21 cellular contexts compared by ENCODE assay signal in the genomic region with DNA sequence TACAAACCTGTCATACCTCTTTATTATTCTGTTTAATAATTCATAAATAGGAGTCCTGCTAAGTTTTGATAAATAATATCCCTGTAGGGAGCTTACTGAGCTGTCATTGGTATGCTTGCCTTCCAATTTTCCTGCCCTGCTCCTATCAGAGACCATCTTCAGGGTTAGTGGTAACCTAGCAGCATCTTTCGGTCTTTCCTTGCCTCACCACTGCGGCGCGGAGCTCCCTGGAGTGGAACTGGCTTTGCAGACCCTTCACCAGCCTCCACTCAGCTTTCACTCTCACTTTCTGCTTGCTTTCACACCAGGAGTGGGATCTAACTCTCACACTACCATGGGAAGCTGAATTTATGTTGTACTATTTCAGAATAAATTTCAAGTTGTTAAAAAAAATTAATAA.
DNase-seq lines count a peak whose midpoint lies in the region; ATAC-seq and TF ChIP-seq lines count a peak whose summit lies in the region.
"Had no signal": no experiment of that assay in that cellular context is flagged by ENCODE, and none has a peak within 500 bp of the region (broad histone marks: within the 10 kb centered on the region; RNA-seq: fewer than 3 reads in every experiment).

No MANE protein-coding gene starts in this region.

- H3K27me3 Mint-ChIP-seq in glutamatergic neuron (ENCODE audit: unreplicated experiment): no peaks in the 10 kb centered on the region
- H3K27me3 Mint-ChIP-seq: CD4-positive, alpha-beta T cell; CD8-positive, alpha-beta memory T cell had no signal

- no peak overlapping the region for H2AK5ac ChIP-seq in trophoblast cell (ENCODE audit: low read length)

- H2BK5ac ChIP-seq in trophoblast cell (ENCODE audit: low read depth, low read length, poor library complexity): no peak overlapping the region

- DNase-seq in H7: peak; percentile 0
- DNase-seq in glutamatergic neuron: peak; percentile 16
- no peak for DNase-seq in trophoblast cell
- DNase-seq in GM10266 (ENCODE audit: extremely low spot score): no peak
- no peak for DNase-seq in GM13977 (ENCODE audit: low spot score)
- DNase-seq: 8988T; ACHN; AML-193; BE2C; CD4-positive, alpha-beta T cell; CD8-positive, alpha-beta memory T cell; DMS 273 treated with DMSO at 0.1 percent for 48 hours; DMS79; EL; GDM1; HFFc6 had no signal

- H3K23ac ChIP-seq in trophoblast cell (ENCODE audit: low read length): peak overlapping the region; percentile 61

- no peak for TF ChIP-seq CTCF in glutamatergic neuron (IDR thresholded peaks at IDR 0.05; ENCODE audit: partially characterized antibody, unreplicated experiment)
- no peak for TF ChIP-seq CTCF in GM10266 (IDR thresholded peaks at IDR 0.05; ENCODE audit: control insufficient read depth, insufficient read depth, low read depth, missing control alignments)
- TF ChIP-seq CTCF in GM13977 (IDR thresholded peaks at IDR 0.05; ENCODE audit: extremely low read depth, insufficient read depth, missing control alignments): no peak

- H3K9me3 Mint-ChIP-seq in glutamatergic neuron (ENCODE audit: unreplicated experiment): no peaks in the 10 kb centered on the region
- H3K9me3 Mint-ChIP-seq: CD4-positive, alpha-beta T cell had no signal

- H3K79me1 ChIP-seq in trophoblast cell (ENCODE audit: low read length): no peaks in the 10 kb centered on the region

- no peak overlapping the region for H3K18ac ChIP-seq in trophoblast cell (ENCODE audit: low read length)

- H4K12ac ChIP-seq in trophoblast cell (ENCODE audit: low read depth, low read length): no peak overlapping the region

- H4K91ac ChIP-seq in trophoblast cell (ENCODE audit: low read depth, low read length): no peak overlapping the region

- no peak overlapping the region for H3K4me3 Mint-ChIP-seq in glutamatergic neuron (ENCODE audit: unreplicated experiment)
- H3K4me3 Mint-ChIP-seq: CD14-positive monocyte; CD4-positive, alpha-beta T cell; CD8-positive, alpha-beta memory T cell; HFFc6 had no signal

- no peaks in the 10 kb centered on the region for H3K79me2 ChIP-seq in trophoblast cell (ENCODE audit: control insufficient read depth, insufficient read depth, low read length, poor library complexity)

- H3K4me3 ChIP-seq in H7 (ENCODE audit: insufficient read depth, low read depth, low read length) (no peak overlapping the region), trophoblast cell (ENCODE audit: low read depth, low read length) (no peak overlapping the region)
- H3K4me3 ChIP-seq: A549; BLaER1 treated with 17β-estradiol and CSF1 and Interleukin-3, amounts not matched to agents 10 nM and 100 nM; HAP-1 had no signal

- H3K9me3 ChIP-seq in trophoblast cell (ENCODE audit: insufficient read depth, low read depth, low read length): no peaks in the 10 kb centered on the region
- H3K9me3 ChIP-seq: A549; BE2C; BLaER1 treated with 17β-estradiol and CSF1 and Interleukin-3, amounts not matched to agents 10 nM and 100 nM; HAP-1 had no signal

- H3K27ac ChIP-seq in trophoblast cell (ENCODE audit: low read depth, low read length): no peak overlapping the region
- H3K27ac ChIP-seq: A549; BLaER1 treated with 17β-estradiol and CSF1 and Interleukin-3, amounts not matched to agents 10 nM and 100 nM had no signal

- no peak overlapping the region for H2BK12ac ChIP-seq in trophoblast cell (ENCODE audit: low read length)

- no CpG with 5 or more reads among the region's 4 CpGs for WGBS in trophoblast cell (ENCODE audit: extremely low coverage, insufficient coverage, insufficient read length)

- H3K27me3 ChIP-seq in H7 (ENCODE audit: control insufficient read depth, insufficient read depth, low read length) (no peaks in the 10 kb centered on the region), trophoblast cell (ENCODE audit: insufficient read depth, low read length) (no peaks in the 10 kb centered on the region)
- H3K27me3 ChIP-seq: BE2C; BLaER1 treated with 17β-estradiol and CSF1 and Interleukin-3, amounts not matched to agents 10 nM and 100 nM had no signal

- no peak overlapping the region for H3K4me2 ChIP-seq in trophoblast cell (ENCODE audit: low read length)
- H3K4me2 ChIP-seq: A549; BLaER1 treated with 17β-estradiol and CSF1 and Interleukin-3, amounts not matched to agents 10 nM and 100 nM had no signal

- H3K14ac ChIP-seq in trophoblast cell (ENCODE audit: low read length): no peak overlapping the region

- no peak overlapping the region for H2BK120ac ChIP-seq in trophoblast cell (ENCODE audit: insufficient read depth, low read length, poor library complexity)

- H3K27ac Mint-ChIP-seq in glutamatergic neuron (ENCODE audit: unreplicated experiment): no peak overlapping the region
- H3K27ac Mint-ChIP-seq: CD14-positive monocyte; CD4-positive, alpha-beta T cell; CD8-positive, alpha-beta memory T cell; HFFc6 had no signal

- no peaks in the 10 kb centered on the region for H3K4me1 Mint-ChIP-seq in glutamatergic neuron (ENCODE audit: low read depth, unreplicated experiment)
- H3K4me1 Mint-ChIP-seq: CD14-positive monocyte; CD8-positive, alpha-beta memory T cell had no signal

- H3K36me3 ChIP-seq in H7 (replicated peaks; ENCODE audit: control insufficient read depth, insufficient read depth, low read length) (no peaks in the 10 kb centered on the region), trophoblast cell (ENCODE audit: control insufficient read depth in 1 of 2, insufficient read depth in 2 of 2, low read length in 2 of 2) (no peaks in the 10 kb centered on the region)
- H3K36me3 ChIP-seq: BE2C; BLaER1 treated with 17β-estradiol and CSF1 and Interleukin-3, amounts not matched to agents 10 nM and 100 nM; HAP-1 had no signal

- H3K36me3 Mint-ChIP-seq in glutamatergic neuron (ENCODE audit: unreplicated experiment): no peaks in the 10 kb centered on the region
- H3K36me3 Mint-ChIP-seq: CD14-positive monocyte; CD8-positive, alpha-beta memory T cell had no signal

- no peak overlapping the region for H4K8ac ChIP-seq in trophoblast cell (ENCODE audit: low read depth, low read length)

- no peak for ATAC-seq in GM21367 (IDR thresholded peaks at IDR 0.05; ENCODE audit: unreplicated experiment)
- ATAC-seq: A549 had no signal

- no peak overlapping the region for H3K4ac ChIP-seq in trophoblast cell (ENCODE audit: low read depth, low read length)

- no peaks in the 10 kb centered on the region for H3K4me1 ChIP-seq in trophoblast cell (ENCODE audit: control insufficient read depth in 1 of 2, insufficient read depth in 2 of 2, low read length in 2 of 2)
- H3K4me1 ChIP-seq: A549; BE2C; BLaER1 treated with 17β-estradiol and CSF1 and Interleukin-3, amounts not matched to agents 10 nM and 100 nM had no signal

- H3K9ac ChIP-seq in trophoblast cell (ENCODE audit: low read length): no peak overlapping the region
- H3K9ac ChIP-seq: BLaER1 treated with 17β-estradiol and CSF1 and Interleukin-3, amounts not matched to agents 10 nM and 100 nM had no signal

- no peak overlapping the region for H2AFZ ChIP-seq in trophoblast cell (ENCODE audit: insufficient read depth, low read length, poor library complexity)

- in situ Hi-C loops in GM13977 (cut with MboI; ENCODE audit: low pct_unique_long_range_greater_than_20kb, low sequenced_read_pairs, unreplicated experiment): no loop called here

Comparison
In these comparisons a context has a peak if more than half of its experiments do, and no peak if none do; other contexts are left out.
1. DNase-seq: peak in H7 (single experiment) and glutamatergic neuron (single experiment); none in trophoblast cell (0 of 2), GM10266 (single experiment) and GM13977 (single experiment).